In the genomic region with DNA sequence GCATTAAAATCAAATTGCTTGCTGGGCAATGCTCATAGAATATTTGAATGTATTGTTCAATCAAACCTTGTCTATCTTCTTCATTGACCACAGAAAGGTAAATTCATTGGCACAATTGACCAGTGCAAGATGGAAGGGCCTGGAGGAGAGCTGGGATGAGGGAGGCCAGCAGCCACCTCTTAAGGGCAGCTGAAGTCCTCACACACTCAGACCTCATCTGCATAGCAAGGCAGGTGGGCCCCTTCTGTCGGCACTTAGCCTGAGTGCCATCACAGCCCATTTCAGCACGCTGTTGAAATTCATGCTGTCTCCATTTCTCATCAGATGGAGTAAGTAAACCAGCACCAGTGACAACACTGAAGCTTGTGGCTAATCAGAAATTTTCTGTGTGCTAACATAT, we compare ENCODE assay signal across 22 cellular contexts. TPM values are rescaled to one million over a fixed set of nuclear protein-coding genes. Genes with fewer than 3 reads are reported as not detected.
A peak's percentile ranks its signal among the peaks of the same experiment; 100 is the strongest.
DNase-seq lines count a peak whose midpoint lies in the region; ATAC-seq and TF ChIP-seq lines count a peak whose summit lies in the region.
"Had no signal": no experiment of that assay in that cellular context is flagged by ENCODE, and none has a peak within 500 bp of the region (broad histone marks: within the 10 kb centered on the region; RNA-seq: fewer than 3 reads in every experiment).

No MANE protein-coding gene starts in this region.

- H3K9me3 ChIP-seq in IMR-90 (ENCODE audit: control insufficient read depth, insufficient read depth, low read length) (no peaks in the 10 kb centered on the region), endodermal cell (ENCODE audit: control insufficient read depth, low read length) (no peaks in the 10 kb centered on the region), neural progenitor cell (ENCODE audit: low read depth) (no peaks in the 10 kb centered on the region), Karpas-422 (ENCODE audit: low read length) (no peaks in the 10 kb centered on the region)
- H3K9me3 ChIP-seq: BLaER1 had no signal

- H3K27ac Mint-ChIP-seq in endodermal cell (no peak overlapping the region), neural progenitor cell (no peak overlapping the region)
- H3K27ac Mint-ChIP-seq: CD4-positive, alpha-beta T cell had no signal

- H3K27ac ChIP-seq in IMR-90 (ENCODE audit: insufficient read depth, low read length) (no peak overlapping the region), endodermal cell (ENCODE audit: low read depth, low read length) (no peak overlapping the region), neural progenitor cell (no peak overlapping the region), Karpas-422 (ENCODE audit: low read length) (no peak overlapping the region)
- H3K27ac ChIP-seq: BLaER1, GM23248 had no signal

- no peak overlapping the region for H4K91ac ChIP-seq in IMR-90 (ENCODE audit: insufficient read depth, low read depth, low read length)

- no peak overlapping the region for H2AK9ac ChIP-seq in IMR-90 (replicated peaks; ENCODE audit: low read depth, low read length, poor library complexity)

- no peak overlapping the region for H3K4ac ChIP-seq in IMR-90 (ENCODE audit: low read depth, low read length)

- no peaks in the 10 kb centered on the region for H3K4me1 ChIP-seq in IMR-90 (ENCODE audit: control insufficient read depth, insufficient read depth, low read length)
- no peaks in the 10 kb centered on the region for H3K4me1 ChIP-seq in endodermal cell (ENCODE audit: control insufficient read depth, insufficient read depth, low read length)
- peaks cover 15% of the 10 kb centered on the region for H3K4me1 ChIP-seq in neural progenitor cell
- H3K4me1 ChIP-seq in Karpas-422 (ENCODE audit: low read length) = no peaks in the 10 kb centered on the region
- H3K4me1 ChIP-seq: BLaER1 had no signal

- no peak overlapping the region for H2BK5ac ChIP-seq in IMR-90 (ENCODE audit: low read depth, low read length, poor library complexity, severe bottlenecking)

- TF ChIP-seq POLR2A in IMR-90 (IDR thresholded peaks at IDR 0.05; ENCODE audit: low read depth, low read length) = no peak

- H3K27me3 ChIP-seq in IMR-90 (ENCODE audit: control insufficient read depth, insufficient read depth, low read length) (no peaks in the 10 kb centered on the region), endodermal cell (ENCODE audit: control insufficient read depth, insufficient read depth, low read length, poor library complexity, severe bottlenecking) (no peaks in the 10 kb centered on the region), neural progenitor cell (no peaks in the 10 kb centered on the region), Karpas-422 (ENCODE audit: low read length) (no peaks in the 10 kb centered on the region)
- H3K27me3 ChIP-seq: BLaER1 had no signal

- no peak overlapping the region for H3K9ac ChIP-seq in IMR-90 (ENCODE audit: low read depth, low read length)
- no peak overlapping the region for H3K9ac ChIP-seq in endodermal cell (ENCODE audit: extremely low read depth, low read length, poor library complexity, severe bottlenecking)
- no peak overlapping the region for H3K9ac ChIP-seq in neural progenitor cell
- H3K9ac ChIP-seq in Karpas-422 (ENCODE audit: low read length) = no peak overlapping the region
- H3K9ac ChIP-seq: BLaER1, GM23248 had no signal

- H3K79me2 ChIP-seq in neural progenitor cell (ENCODE audit: low read depth) (no peaks in the 10 kb centered on the region), Karpas-422 (ENCODE audit: low read length) (no peaks in the 10 kb centered on the region)

- no TSS peak for BruUV-seq in IMR-90 (replicated peaks; lab: Mats Ljungman, UMichigan)

- ATAC-seq in IMR-90 (ENCODE audit: low read depth) (no peak), HG02981 (IDR thresholded peaks at IDR 0.05; ENCODE audit: unreplicated experiment) (no peak)
- ATAC-seq: HepG2, K562 had no signal

- dilution Hi-C loops in IMR-90 (cut with HindIII; ENCODE audit: low sequenced_read_pairs, unreplicated experiment) = no loop called here

- no peak overlapping the region for H3K23ac ChIP-seq in IMR-90 (ENCODE audit: low read depth, low read length)

- WGBS in IMR-90 (ENCODE audit: extremely low coverage in 2 of 2, insufficient read length in 1 of 2), 2 experiments = no CpG with 5 or more reads among the region's 2 CpGs
- 50 to 52% methylated on average over 1 to 2 of the region's 2 CpGs for WGBS in endodermal cell (ENCODE audit: insufficient coverage in 1 of 2, insufficient read length in 1 of 2), 2 experiments

- no peak overlapping the region for H3K56ac ChIP-seq in IMR-90 (ENCODE audit: extremely low read depth, insufficient read depth, low read length)

- DNase-seq in ELF-1 (ENCODE audit: low read depth, low spot score) (peak; percentile 18), IMR-90 (no peak), endodermal cell (peak; percentile 74), neural progenitor cell (ENCODE audit: low spot score) (peak; percentile 21), hypothalamus (lab: John Stamatoyannopoulos, UW) (no peak), Karpas-422 (no peak)
- DNase-seq: CD4-positive, alpha-beta T cell; GM23248; NCI-H1105 treated with DMSO at 0.1 percent for 48 hours; NCI-H146; NCI-H1930; NCI-H2171; NCI-H226; NCI-H510A treated with DMSO at 0.1 percent for 48 hours; NCI-H774; Right ventricle myocardium superior; RPMI8226 had no signal

- H3K9me3 Mint-ChIP-seq in endodermal cell (no peaks in the 10 kb centered on the region), neural progenitor cell (no peaks in the 10 kb centered on the region)
- H3K9me3 Mint-ChIP-seq: CD4-positive, alpha-beta T cell had no signal

- no peak overlapping the region for H2BK120ac ChIP-seq in IMR-90 (ENCODE audit: low read depth, low read length)

- H3K4me1 Mint-ChIP-seq in endodermal cell (peaks cover 9% of the 10 kb centered on the region), neural progenitor cell (peaks cover 18% of the 10 kb centered on the region)

- no peak overlapping the region for H3K18ac ChIP-seq in IMR-90 (ENCODE audit: low read depth, low read length)

- H3K4me3 ChIP-seq in IMR-90 (ENCODE audit: insufficient read depth, low read depth, low read length) = no peak overlapping the region
- H3K4me3 ChIP-seq in endodermal cell (ENCODE audit: low read length) = no peak overlapping the region
- no peak overlapping the region for H3K4me3 ChIP-seq in neural progenitor cell
- no peak overlapping the region for H3K4me3 ChIP-seq in Karpas-422 (ENCODE audit: low read length)
- H3K4me3 ChIP-seq: BLaER1, GM23248, K562 had no signal

- no peaks in the 10 kb centered on the region for H3K9me2 ChIP-seq in Karpas-422 (replicated peaks; ENCODE audit: insufficient read depth, low read length)

- intact Hi-C loops in IMR-90 (cut with micrococcal nuclease) = no loop called here

- no peak overlapping the region for H2BK15ac ChIP-seq in IMR-90 (ENCODE audit: low read depth, low read length)

- H4K20me1 ChIP-seq in IMR-90 (ENCODE audit: insufficient read depth, low read length) = no peaks in the 10 kb centered on the region; the same call in 1 of the 2 replicates
- no peaks in the 10 kb centered on the region for H4K20me1 ChIP-seq in neural progenitor cell (ENCODE audit: low read depth)
- no peaks in the 10 kb centered on the region for H4K20me1 ChIP-seq in Karpas-422 (ENCODE audit: insufficient read depth, low read depth, low read length)
- H4K20me1 ChIP-seq: BLaER1 had no signal

- CTCF ChIA-PET in IMR-90 (lab: Yijun Ruan, JAX) = no interaction called here

- H2AFZ ChIP-seq in IMR-90 (replicated peaks; ENCODE audit: low read length, poor library complexity) (no peak overlapping the region), neural progenitor cell (replicated peaks) (peak overlapping the region; percentile 63), Karpas-422 (ENCODE audit: low read length) (no peak overlapping the region)
- H2AFZ ChIP-seq: GM23248 had no signal

- no peak overlapping the region for H2BK20ac ChIP-seq in IMR-90 (ENCODE audit: low read depth, low read length)

- no peak overlapping the region for H2AK5ac ChIP-seq in IMR-90 (ENCODE audit: low read depth, low read length)

- no peak overlapping the region for H4K8ac ChIP-seq in IMR-90 (ENCODE audit: low read depth in 2 of 2, low read length in 2 of 2)

- H3K14ac ChIP-seq in IMR-90 (replicated peaks; ENCODE audit: low read depth, low read length) = peak overlapping the region; percentile 60; the same call in 1 of the 2 replicates

- TF ChIP-seq RAD21 in IMR-90 (IDR thresholded peaks at IDR 0.05; ENCODE audit: low read length) = no peak

- no peaks in the 10 kb centered on the region for H3K9me1 ChIP-seq in IMR-90 (ENCODE audit: insufficient read depth, low read length)

- TF ChIP-seq CTCF in IMR-90 (conservative IDR thresholded peaks at IDR 0.05; ENCODE audit: low read depth, low read length) (no peak), endodermal cell (conservative IDR thresholded peaks at IDR 0.05) (no peak), neural progenitor cell (IDR thresholded peaks at IDR 0.05) (no peak)

- no peaks in the 10 kb centered on the region for H3K36me3 Mint-ChIP-seq in endodermal cell (ENCODE audit: low read depth)
- H3K36me3 Mint-ChIP-seq in neural progenitor cell = no peaks in the 10 kb centered on the region

- H3K36me3 ChIP-seq in IMR-90 (ENCODE audit: control insufficient read depth, insufficient read depth, low read length) (no peaks in the 10 kb centered on the region; the same call in 1 of the 2 replicates), endodermal cell (ENCODE audit: control insufficient read depth, insufficient read depth, low read length) (no peaks in the 10 kb centered on the region), neural progenitor cell (no peaks in the 10 kb centered on the region), Karpas-422 (ENCODE audit: insufficient read depth, low read length) (no peaks in the 10 kb centered on the region)
- H3K36me3 ChIP-seq: BLaER1 had no signal

- peaks cover 4 to 16% of the 10 kb centered on the region in 2 experiments; a peak in 1 of 4 replicates for H3K79me1 ChIP-seq in IMR-90 (ENCODE audit: low read depth in 1 of 2, low read length in 2 of 2)

- H3K4me3 Mint-ChIP-seq in endodermal cell (no peak overlapping the region), neural progenitor cell (no peak overlapping the region)
- H3K4me3 Mint-ChIP-seq: CD4-positive, alpha-beta T cell had no signal

- no peaks in the 10 kb centered on the region for H3F3A ChIP-seq in neural progenitor cell (ENCODE audit: low read depth)

- POLR2A ChIA-PET in IMR-90 (lab: Charles Lee; ENCODE audit: unreplicated experiment) = no interaction called here

- no peak overlapping the region for H4K5ac ChIP-seq in IMR-90 (ENCODE audit: low read depth, low read length)

- no peak overlapping the region for H3K4me2 ChIP-seq in IMR-90 (ENCODE audit: low read depth, low read length)
- peak overlapping the region; percentile 17 for H3K4me2 ChIP-seq in neural progenitor cell
- H3K4me2 ChIP-seq in Karpas-422 (ENCODE audit: low read depth, low read length, poor library complexity, severe bottlenecking) = no peak overlapping the region
- H3K4me2 ChIP-seq: BLaER1 had no signal

- in situ Hi-C loops in IMR-90 (cut with MboI; ENCODE audit: low sequenced_read_pairs) = no loop called here

- H3K27me3 Mint-ChIP-seq in endodermal cell (ENCODE audit: insufficient read depth) = no peaks in the 10 kb centered on the region
- no peaks in the 10 kb centered on the region for H3K27me3 Mint-ChIP-seq in neural progenitor cell (ENCODE audit: insufficient read depth, low read depth)

RNA-seq across cellular contexts. Expression of gene HMGA2, which starts 25.4 kb away (rescaled TPM):
- 72.4 and 130 TPM in 2 replicates for total RNA-seq in IMR-90 (2012; rRNA removed)
- 108 and 119 TPM in 2 replicates for polyA plus RNA-seq in IMR-90 (2012; rRNA removed)
- polyA plus RNA-seq in IMR-90 (2012; cell fraction: cytosol; rRNA removed) = 84.5 and 106 TPM in 2 replicates
- 141 and 145 TPM in 2 replicates for polyA plus RNA-seq in IMR-90 (2012; cell fraction: nucleus; rRNA removed; ENCODE audit: low replicate concordance)
- total RNA-seq in endodermal cell = 100 to 1,000 TPM; 101 to 119 TPM
- polyA plus RNA-seq in endodermal cell (2013, experiment 1 of 2) = 267 TPM
- polyA plus RNA-seq in endodermal cell (2013, experiment 2 of 2) = 307 TPM
- total RNA-seq in neural progenitor cell (ENCODE audit: low replicate concordance) = 136 and 200 TPM in 2 replicates
- total RNA-seq in Karpas-422 (2014; rRNA removed; shearing (Covaris generic); ENCODE audit: low replicate concordance) = not detected in 2 replicates
- total RNA-seq: CD4-positive, alpha-beta T cell; Right ventricle myocardium superior; T-helper 1 cell treated with Interleukin-12 subunit alpha and Interleukin-12 subunit beta and Interleukin-4 antibody, amounts not matched to agents 30 ng/mL and 1 ng/mL, for 36 hours had no signal

Comparison
In these comparisons a context has a peak if more than half of its experiments do, and no peak if none do; other contexts are left out.
1. DNase-seq: peak in ELF-1 (single experiment), endodermal cell (single experiment) and neural progenitor cell (single experiment); none in IMR-90 (single experiment), hypothalamus (0 of 51) and Karpas-422 (single experiment).
2. RNA of gene HMGA2, which starts 25.4 kb away (total RNA-seq): 136 to 200 TPM in neural progenitor cell, 101 to 119 TPM in endodermal cell and 72.4 to 130 TPM in IMR-90; not detected in Karpas-422; every median in the first group is over 10 times any median in the second.